11 cellular contexts compared by ENCODE assay signal in the genomic region with DNA sequence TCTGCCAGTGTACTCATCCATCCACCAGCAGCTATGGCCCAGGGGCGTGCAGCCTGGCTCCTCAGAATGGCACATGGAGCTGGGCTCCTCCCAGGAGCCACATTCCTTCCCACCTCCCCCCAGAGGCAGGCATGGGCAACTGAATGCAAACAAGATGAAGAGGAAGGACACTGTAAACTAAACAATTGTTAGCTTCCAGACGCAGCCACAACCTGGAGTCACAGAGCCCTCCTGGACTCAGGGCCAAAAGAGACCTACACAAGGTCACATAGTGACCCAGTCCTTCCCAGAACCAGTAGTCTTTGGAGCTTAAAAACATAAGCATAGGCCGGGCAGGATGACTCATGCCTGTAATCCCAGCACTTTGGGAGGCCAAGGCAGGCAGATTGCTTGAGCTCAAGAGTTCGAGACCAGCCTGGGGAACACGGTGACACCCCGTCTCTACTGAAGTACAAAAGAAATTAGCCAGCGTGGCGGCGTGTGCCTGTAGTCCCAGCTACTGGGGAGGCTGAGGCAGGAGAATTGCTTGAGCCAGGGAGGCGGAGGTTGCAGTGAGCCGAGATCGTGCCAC. TPM values are rescaled to one million over a fixed set of nuclear protein-coding genes. Genes with fewer than 3 reads are reported as not detected.
DNase-seq lines count a peak whose midpoint lies in the region; ATAC-seq, FAIRE-seq and TF ChIP-seq lines count a peak whose summit lies in the region.
"Had no signal": no experiment of that assay in that cellular context is flagged by ENCODE, and none has a peak within 500 bp of the region (broad histone marks: within the 10 kb centered on the region; RNA-seq: fewer than 3 reads in every experiment).

No MANE protein-coding gene starts in this region.

- in situ Hi-C loops in K562 (cut with MboI): loop anchor here (25.0 kb wide), 1 partner anchor 1582 kb away; no protein-coding TSS in a partner anchor

- H3K4me2 ChIP-seq in K562 (ENCODE audit: insufficient read depth, low read length): no peak overlapping the region
- no peak overlapping the region for H3K4me2 ChIP-seq in keratinocyte (ENCODE audit: control insufficient read depth, extremely low read depth, insufficient read depth, low read depth, low read length)

- dilution Hi-C loops in keratinocyte (cut with MboI; ENCODE audit: extremely low pct_ligation_motif_present, low sequenced_read_pairs): no loop called here

- TF ChIP-seq POLR2A in K562 (conservative IDR thresholded peaks at IDR 0.05): no peak

- DNase-seq in AG10803 (ENCODE audit: low read depth): peak; percentile 26
- peak; percentile 69 for DNase-seq in HTR-8/SVneo (ENCODE audit: insufficient read length, low spot score)
- peak in 2 of 4 experiments; percentile 66 to 70 for DNase-seq in K562 (ENCODE audit: extremely low read depth in 1 of 4, low spot score in 3 of 4)
- no peak for DNase-seq in keratinocyte (ENCODE audit: low read depth, low spot score)
- DNase-seq in NCI-H1105 (lab: John Stamatoyannopoulos, UW): no peak
- no peak for DNase-seq in NCI-H1930 (lab: John Stamatoyannopoulos, UW)
- DNase-seq: DMS79 treated with DMSO at 0.1 percent for 48 hours, NCI-H2081 treated with DMSO at 0.1 percent for 48 hours, T-helper 17 cell had no signal

- H3K9ac ChIP-seq in K562 (ENCODE audit: insufficient read depth in 1 of 2, low read depth in 2 of 2, low read length in 2 of 2) (no peak overlapping the region), keratinocyte (ENCODE audit: control insufficient read depth, extremely low read depth, insufficient read depth, low read length) (no peak overlapping the region)

- H4K20me1 ChIP-seq in K562 (replicated peaks; ENCODE audit: control insufficient read depth, insufficient read depth, low read length): no peaks in the 10 kb centered on the region
- no peaks in the 10 kb centered on the region for H4K20me1 ChIP-seq in keratinocyte (ENCODE audit: control insufficient read depth, extremely low read depth, insufficient read depth, low read length)

- intact Hi-C loops in K562 (cut with micrococcal nuclease): no loop called here

- no peaks in the 10 kb centered on the region for H3K79me2 ChIP-seq in K562 (ENCODE audit: control insufficient read depth, insufficient read depth, low read length)
- H3K79me2 ChIP-seq in keratinocyte (ENCODE audit: control insufficient read depth, insufficient read depth, low read length): no peaks in the 10 kb centered on the region

- TF ChIP-seq RAD21 in K562 (CRISPR knock-in tag; conservative IDR thresholded peaks at IDR 0.05 in 1 of 2, IDR thresholded peaks at IDR 0.05 in 1 of 2): peak in 1 of 2 experiments; percentile 1; a peak in 1 of 4 replicates

- CTCF ChIA-PET in K562 (lab: Yijun Ruan, JAX; ENCODE audit: low intra/inter-chr PET ratio): no interaction called here

- peak; percentile 38 for FAIRE-seq in HTR-8/SVneo (lab: Jason Lieb, UNC)
- FAIRE-seq in K562 (lab: Jason Lieb, UNC): no peak
- no peak for FAIRE-seq in keratinocyte (lab: Jason Lieb, UNC)

- ATAC-seq in K562: peak; percentile 57
- ATAC-seq in HG03025 (IDR thresholded peaks at IDR 0.05; ENCODE audit: low FRiP score, unreplicated experiment): no peak
- ATAC-seq in GM21717 (IDR thresholded peaks at IDR 0.05; ENCODE audit: unreplicated experiment): no peak
- ATAC-seq: T-helper 17 cell had no signal

- TF ChIP-seq EP300 in K562 (IDR thresholded peaks at IDR 0.05; ENCODE audit: low read length): no peak

- BruUV-seq in K562 (replicated peaks; lab: Mats Ljungman, UMichigan): no TSS peak

- peaks cover 6% of the 10 kb centered on the region for H3K9me3 ChIP-seq in K562 (replicated peaks; ENCODE audit: control insufficient read depth, insufficient read depth, low read depth, low read length)
- no peaks in the 10 kb centered on the region for H3K9me3 ChIP-seq in keratinocyte (ENCODE audit: control insufficient read depth, low read depth, low read length)

- WGBS in K562 (ENCODE audit: insufficient coverage, low coverage, missing lambda C conversion rate): 2% methylated on average over 12 of the region's 12 CpGs

- no peak overlapping the region for H3K4me3 ChIP-seq in AG10803 (ENCODE audit: low read length)
- H3K4me3 ChIP-seq in K562: no peak overlapping the region
- H3K4me3 ChIP-seq in keratinocyte (ENCODE audit: control insufficient read depth in 2 of 3, extremely low read depth in 1 of 3, insufficient read depth in 2 of 3, low read depth in 1 of 3, low read length in 3 of 3): no peak overlapping the region

- no peak overlapping the region for H2AFZ ChIP-seq in K562 (ENCODE audit: low read depth, low read length)
- H2AFZ ChIP-seq in keratinocyte (ENCODE audit: control insufficient read depth, low read length): no peak overlapping the region

- H3K9me1 ChIP-seq in K562 (ENCODE audit: control insufficient read depth, insufficient read depth, low read length) (no peaks in the 10 kb centered on the region), keratinocyte (ENCODE audit: control insufficient read depth, extremely low read depth, insufficient read depth, low read length) (no peaks in the 10 kb centered on the region)

- H3K27me3 ChIP-seq in K562 (ENCODE audit: control insufficient read depth in 2 of 2, insufficient read depth in 2 of 2, low read length in 2 of 2) (peaks cover 56 to 65% of the 10 kb centered on the region in 2 experiments), keratinocyte (ENCODE audit: control insufficient read depth, extremely low read depth, insufficient read depth, low read length) (no peaks in the 10 kb centered on the region)

- POLR2A ChIA-PET in K562 (lab: Yijun Ruan, JAX): interaction anchor here (0.6 to 3.2 kb wide), 14 partner anchors 9 to 1506 kb away, joined by 3 to 13 read pairs (median 5); a partner anchor contains a TSS

- H3K36me3 ChIP-seq in K562 (ENCODE audit: control insufficient read depth, insufficient read depth, low read length): no peaks in the 10 kb centered on the region
- no peaks in the 10 kb centered on the region for H3K36me3 ChIP-seq in keratinocyte (ENCODE audit: control insufficient read depth in 2 of 2, extremely low read depth in 1 of 2, insufficient read depth in 2 of 2, low read length in 2 of 2)

- H3K4me1 ChIP-seq in K562 (replicated peaks in 1 of 2; ENCODE audit: control insufficient read depth in 2 of 2, insufficient read depth in 2 of 2, low read length in 2 of 2) (no peaks in the 10 kb centered on the region; a peak in 1 of 5 replicates), keratinocyte (ENCODE audit: control insufficient read depth, extremely low read depth, insufficient read depth, low read length) (peaks cover 8% of the 10 kb centered on the region)

- TF ChIP-seq CTCF in AG10803 (conservative IDR thresholded peaks at IDR 0.05; ENCODE audit: low read length): 0 out of 2 replicates have a peak, but pooled peaks have one; percentile 22
- peak; percentile 30 to 32 (median 31); a peak in 3 of 6 replicates for TF ChIP-seq CTCF in K562 (IDR thresholded peaks at IDR 0.05 in 2 of 3, conservative IDR thresholded peaks at IDR 0.05 in 1 of 3; ENCODE audit: insufficient read depth in 2 of 3, low read depth in 1 of 3, low read length in 3 of 3)
- peak; percentile 18 to 49 (median 42) for TF ChIP-seq CTCF in keratinocyte (optimal IDR thresholded peaks at IDR 0.05 in 1 of 3, IDR thresholded peaks at IDR 0.05 in 1 of 3, conservative IDR thresholded peaks at IDR 0.05 in 1 of 3; ENCODE audit: extremely low read depth in 1 of 3, insufficient read depth in 2 of 3, low read length in 3 of 3)

- H3K27ac ChIP-seq in K562 (ENCODE audit: extremely low read depth, low read depth, low read length) (no peak overlapping the region), keratinocyte (ENCODE audit: control insufficient read depth, insufficient read depth, low read length) (no peak overlapping the region)

TF ChIP-seq in K562, 482 proteins besides CTCF, POLR2A, EP300 and RAD21 (continues in another document):
- TF ChIP-seq TEAD2 (tag; IDR thresholded peaks at IDR 0.05) (peak; percentile 56; the same call in 1 of the 2 replicates), TEAD4 (IDR thresholded peaks at IDR 0.05; ENCODE audit: low read length) (peak; percentile 37; the same call in 1 of the 2 replicates), TEAD4 (CRISPR knock-in tag; IDR thresholded peaks at IDR 0.05; ENCODE audit: borderline replicate concordance) (no peak; the same call in 1 of the 2 replicates)
- TF ChIP-seq, protein P1, sequence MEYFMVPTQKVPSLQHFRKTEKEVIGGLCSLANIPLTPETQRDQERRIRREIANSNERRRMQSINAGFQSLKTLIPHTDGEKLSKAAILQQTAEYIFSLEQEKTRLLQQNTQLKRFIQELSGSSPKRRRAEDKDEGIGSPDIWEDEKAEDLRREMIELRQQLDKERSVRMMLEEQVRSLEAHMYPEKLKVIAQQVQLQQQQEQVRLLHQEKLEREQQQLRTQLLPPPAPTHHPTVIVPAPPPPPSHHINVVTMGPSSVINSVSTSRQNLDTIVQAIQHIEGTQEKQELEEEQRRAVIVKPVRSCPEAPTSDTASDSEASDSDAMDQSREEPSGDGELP (CRISPR knock-in tag; IDR thresholded peaks at IDR 0.05; ENCODE audit: borderline replicate concordance): 0 out of 2 replicates have a peak, but pooled peaks have one; percentile 27

RNA-seq across cellular contexts. Expression of a gene that starts 30.7 kb away (rescaled TPM):
- not detected in 2 replicates for total RNA-seq in K562 (2011; cell fraction: chromatin; rRNA removed; ENCODE audit: low replicate concordance)
- not detected in 2 replicates for total RNA-seq in K562 (2011; cell fraction: nucleolus; rRNA removed)
- not detected in 2 replicates for total RNA-seq in K562 (2011; cell fraction: nucleoplasm; rRNA removed)
- not detected in 2 replicates for total RNA-seq in K562 (2014; rRNA removed)
- not detected in 2 replicates for total RNA-seq in K562 (2014; rRNA removed; fragmentation: Illumina TruSeq; extraction: Trizol)
- not detected in 2 replicates for total RNA-seq in K562 (2015; rRNA removed; fragmentation: Illumina TruSeq; extraction: Trizol)
- 0.16 and 0.20 TPM in 2 replicates for total RNA-seq in K562 (2021)
- not detected in 2 replicates for polyA plus RNA-seq in K562 (2011; rRNA removed)
- not detected in 2 replicates for polyA plus RNA-seq in K562 (2011; cell fraction: cytosol; rRNA removed)
- not detected in 2 replicates for polyA plus RNA-seq in K562 (2011; cell fraction: nucleus; rRNA removed)
- 0.08 and 0.18 TPM in 2 replicates for polyA plus RNA-seq in K562 (2012)
- not detected in 2 replicates for polyA plus RNA-seq in K562 (2014; fragmentation: Illumina TruSeq; extraction: Trizol)
- not detected for polyA plus RNA-seq in K562 (2014; fragmentation: Nextera tagmentation; extraction: Ambion mirVana)
- not detected in 2 replicates for polyA plus RNA-seq in K562 (2014; rRNA removed)
- polyA minus RNA-seq in K562 (2011; rRNA and poly(A)+ RNA removed): not detected in 2 replicates
- polyA minus RNA-seq in K562 (2011; cell fraction: cytosol; rRNA and poly(A)+ RNA removed): not detected in 2 replicates
- not detected in 2 replicates for polyA minus RNA-seq in K562 (2011; cell fraction: nucleus; rRNA and poly(A)+ RNA removed)
- not detected in 3 replicates for polyA plus RNA-seq in keratinocyte
- polyA plus RNA-seq in keratinocyte (2011; ENCODE audit: low read depth): not detected
- polyA plus RNA-seq in keratinocyte (2011; cell fraction: cytosol; rRNA removed): not detected in 2 replicates
- not detected in 2 replicates for polyA plus RNA-seq in keratinocyte (2011; cell fraction: nucleus; rRNA removed)
- polyA plus RNA-seq in keratinocyte (2012; ENCODE audit: low replicate concordance): not detected in 2 replicates
- not detected in 3 replicates for polyA minus RNA-seq in keratinocyte
- polyA minus RNA-seq in keratinocyte (2011; cell fraction: cytosol; rRNA and poly(A)+ RNA removed): not detected
- polyA minus RNA-seq in keratinocyte (2011; cell fraction: nucleus; rRNA and poly(A)+ RNA removed): not detected in 2 replicates

Comparison
In these comparisons a context has a peak if more than half of its experiments do, and no peak if none do; other contexts are left out.
1. DNase-seq: peak in AG10803 (single experiment) and HTR-8/SVneo (single experiment); none in keratinocyte (single experiment), NCI-H1105 (single experiment) and NCI-H1930 (0 of 2).
2. Peak in every context shown above with its lines, with median percentiles within 50 percentile points of each other: CTCF ChIP-seq.